Comparison of ENCODE assay signal across 26 cellular contexts in genomic region chr1:186498071-186498470, GRCh38. TPM values are rescaled to one million over a fixed set of nuclear protein-coding genes. Genes with fewer than 3 reads are reported as not detected.
DNase-seq lines count a peak whose midpoint lies in the region; TF ChIP-seq lines count a peak whose summit lies in the region.
"Had no signal": no experiment of that assay in that cellular context is flagged by ENCODE, and none has a peak within 500 bp of the region (broad histone marks: within the 10 kb centered on the region; RNA-seq: fewer than 3 reads in every experiment).

No MANE protein-coding gene starts in this region.

- H3K27ac Mint-ChIP-seq in Caco-2 (ENCODE audit: unreplicated experiment): peak overlapping the region; percentile 92
- H3K27ac Mint-ChIP-seq: B cell; CD8-positive, alpha-beta T cell had no signal

- peaks cover 19% of the 10 kb centered on the region for H3K9me3 Mint-ChIP-seq in Caco-2 (ENCODE audit: unreplicated experiment)
- H3K9me3 Mint-ChIP-seq: CD8-positive, alpha-beta T cell had no signal

- POLR2A ChIA-PET in Caco-2 (lab: Charles Lee): no interaction called here

- H2AFZ ChIP-seq in KMS-11 (ENCODE audit: low read depth) (peak overlapping the region; percentile 5; the same call in 1 of the 2 replicates), osteoblast (ENCODE audit: low read length) (no peak overlapping the region)
- H2AFZ ChIP-seq: PC-9 had no signal

- no peaks in the 10 kb centered on the region for H3K27me3 ChIP-seq in Caco-2 (replicated peaks; ENCODE audit: control insufficient read depth, insufficient read depth, low read length)
- no peaks in the 10 kb centered on the region for H3K27me3 ChIP-seq in KMS-11 (ENCODE audit: insufficient read depth, low read depth)
- H3K27me3 ChIP-seq in brain microvascular endothelial cell (replicated peaks): no peaks in the 10 kb centered on the region
- no peaks in the 10 kb centered on the region for H3K27me3 ChIP-seq in osteoblast (ENCODE audit: insufficient read depth, low read length)
- H3K27me3 ChIP-seq: SJSA1 had no signal

- peak overlapping the region; percentile 35 for H3K4me3 Mint-ChIP-seq in Caco-2 (ENCODE audit: unreplicated experiment)
- H3K4me3 Mint-ChIP-seq: B cell; CD8-positive, alpha-beta T cell had no signal

- peak overlapping the region; percentile 83; the same call in 1 of the 2 replicates for H3K4me2 ChIP-seq in KMS-11
- no peak overlapping the region for H3K4me2 ChIP-seq in osteoblast (ENCODE audit: insufficient read depth, low read length)
- H3K4me2 ChIP-seq: PC-9 had no signal

- peaks cover 42% of the 10 kb centered on the region for H3K4me1 Mint-ChIP-seq in Caco-2 (ENCODE audit: low read depth, unreplicated experiment)

- peaks cover 16% of the 10 kb centered on the region for H3K36me3 Mint-ChIP-seq in Caco-2 (ENCODE audit: insufficient read depth, unreplicated experiment)
- H3K36me3 Mint-ChIP-seq: CD8-positive, alpha-beta T cell had no signal

- BruUV-seq in Caco-2 (replicated peaks; lab: Mats Ljungman, UMichigan): no TSS peak

- CTCF ChIA-PET in Caco-2 (lab: Charles Lee): interaction anchor here (0.7 kb wide), 1 partner anchor 122 kb away, joined by 3 read pairs; no protein-coding TSS in a partner anchor

- H3K4me3 ChIP-seq in Caco-2 (ENCODE audit: low read depth, low read length): no peak overlapping the region
- no peak overlapping the region for H3K4me3 ChIP-seq in KMS-11 (IDR thresholded peaks at IDR 0.05; ENCODE audit: insufficient read depth, low read depth, low read length)
- H3K4me3 ChIP-seq in brain microvascular endothelial cell (ENCODE audit: low read depth, low read length): no peak overlapping the region
- H3K4me3 ChIP-seq in osteoblast (ENCODE audit: insufficient read depth, low read length): no peak overlapping the region
- H3K4me3 ChIP-seq: PC-9, SJSA1 had no signal

- no peak overlapping the region for H3K27ac ChIP-seq in KMS-11
- H3K27ac ChIP-seq in brain microvascular endothelial cell: peak overlapping the region; percentile 91
- peak overlapping the region; percentile 65 for H3K27ac ChIP-seq in osteoblast (ENCODE audit: low read depth, low read length)
- H3K27ac ChIP-seq: C4-2B, PC-9, SJSA1 had no signal

- DNase-seq in Caco-2: peak in 1 of 2 experiments; percentile 40
- DNase-seq in brain microvascular endothelial cell: no peak
- DNase-seq in osteoblast (ENCODE audit: insufficient read length, low spot score, missing footprints): peak; percentile 0
- DNase-seq in HK-2 (ENCODE audit: unreplicated experiment): no peak
- no peak for DNase-seq in NCI-H187 treated with DMSO at 0.1 percent for 48 hours (lab: John Stamatoyannopoulos, UW)
- no peak for DNase-seq in NCI-H526 treated with DMSO at 0.1 percent for 48 hours (lab: John Stamatoyannopoulos, UW)
- DNase-seq in stimulated activated CD4-positive, alpha-beta T cell treated with anti-CD3 and anti-CD28 coated beads, Interleukin-2, amount 100 ng/mL, for 48 hours: no peak
- DNase-seq: CD8-positive, alpha-beta T cell; DMS153; DND-41; KG1; NCI-H1092; NCI-H1417 treated with DMSO at 0.1 percent for 48 hours; NCI-H1694 treated with DMSO at 0.1 percent for 48 hours; NCI-H2081 treated with DMSO at 0.1 percent for 48 hours; NCI-H2171; NCI-H510A; NCI-H748 treated with DMSO at 0.1 percent for 48 hours; PC-9; Right ventricle myocardium superior had no signal

- H3K79me2 ChIP-seq in KMS-11 (ENCODE audit: insufficient read depth, low read depth) (no peaks in the 10 kb centered on the region), osteoblast (ENCODE audit: insufficient read depth, low read length) (no peaks in the 10 kb centered on the region)

- peaks cover 77% of the 10 kb centered on the region for H3K4me1 ChIP-seq in Caco-2
- H3K4me1 ChIP-seq in KMS-11 (ENCODE audit: low read depth, poor library complexity, severe bottlenecking): peaks cover 35% of the 10 kb centered on the region
- H3K4me1 ChIP-seq in osteoblast (ENCODE audit: insufficient read depth, low read length): peaks cover 35% of the 10 kb centered on the region
- H3K4me1 ChIP-seq: SJSA1 had no signal

- H4K20me1 ChIP-seq in KMS-11 (ENCODE audit: insufficient read depth) (no peaks in the 10 kb centered on the region), osteoblast (ENCODE audit: insufficient read depth, low read length) (no peaks in the 10 kb centered on the region)

- H3K9ac ChIP-seq in KMS-11: no peak overlapping the region

- TF ChIP-seq CTCF in Caco-2 (IDR thresholded peaks at IDR 0.05; ENCODE audit: insufficient read depth in 1 of 2, low read depth in 1 of 2, low read length in 1 of 2, severe bottlenecking in 1 of 2, unreplicated experiment in 1 of 2): no peak
- no peak for TF ChIP-seq CTCF in KMS-11 (conservative IDR thresholded peaks at IDR 0.05; ENCODE audit: low read depth, low read length)
- TF ChIP-seq CTCF in brain microvascular endothelial cell (IDR thresholded peaks at IDR 0.05; ENCODE audit: low read depth, low read length, missing control alignments): no peak
- TF ChIP-seq CTCF in osteoblast (IDR thresholded peaks at IDR 0.05; ENCODE audit: extremely low read depth, low read depth, low read length): no peak

- no peaks in the 10 kb centered on the region for H3K36me3 ChIP-seq in Caco-2 (ENCODE audit: control insufficient read depth, insufficient read depth, low read length)
- no peaks in the 10 kb centered on the region for H3K36me3 ChIP-seq in KMS-11 (ENCODE audit: insufficient read depth)
- H3K36me3 ChIP-seq in brain microvascular endothelial cell (replicated peaks): no peaks in the 10 kb centered on the region
- H3K36me3 ChIP-seq in osteoblast (ENCODE audit: insufficient read depth, low read length): no peaks in the 10 kb centered on the region
- H3K36me3 ChIP-seq: SJSA1 had no signal

- H3K9me3 ChIP-seq in Caco-2 (peaks cover 2% of the 10 kb centered on the region; the same call in 1 of the 2 replicates), osteoblast (ENCODE audit: low read depth, low read length) (no peaks in the 10 kb centered on the region)
- H3K9me3 ChIP-seq: SJSA1 had no signal

- H3K27me3 Mint-ChIP-seq in Caco-2 (ENCODE audit: insufficient read depth, unreplicated experiment): no peaks in the 10 kb centered on the region
- H3K27me3 Mint-ChIP-seq: B cell had no signal

- intact Hi-C loops in Caco-2 (cut with micrococcal nuclease; ENCODE audit: unreplicated experiment): no loop called here

- in situ Hi-C loops in brain microvascular endothelial cell (cut with HindIII; ENCODE audit: low pct_ligation_motif_present, low sequenced_read_pairs): loop anchor here (25.0 kb wide), 1 partner anchor 489 kb away; no protein-coding TSS in a partner anchor

RNA-seq across cellular contexts. Expression of gene PDC, which starts 37.2 kb away (rescaled TPM):
- not detected in 2 replicates for total RNA-seq in Caco-2 (2022)
- total RNA-seq in osteoblast: not detected in 2 replicates
- total RNA-seq: A673; B cell; CD8-positive, alpha-beta T cell; PC-9; Right ventricle myocardium superior; RPMI7951; SJSA1 had no signal
